ENCODE assay signal across 1 cellular context in the genomic region with DNA sequence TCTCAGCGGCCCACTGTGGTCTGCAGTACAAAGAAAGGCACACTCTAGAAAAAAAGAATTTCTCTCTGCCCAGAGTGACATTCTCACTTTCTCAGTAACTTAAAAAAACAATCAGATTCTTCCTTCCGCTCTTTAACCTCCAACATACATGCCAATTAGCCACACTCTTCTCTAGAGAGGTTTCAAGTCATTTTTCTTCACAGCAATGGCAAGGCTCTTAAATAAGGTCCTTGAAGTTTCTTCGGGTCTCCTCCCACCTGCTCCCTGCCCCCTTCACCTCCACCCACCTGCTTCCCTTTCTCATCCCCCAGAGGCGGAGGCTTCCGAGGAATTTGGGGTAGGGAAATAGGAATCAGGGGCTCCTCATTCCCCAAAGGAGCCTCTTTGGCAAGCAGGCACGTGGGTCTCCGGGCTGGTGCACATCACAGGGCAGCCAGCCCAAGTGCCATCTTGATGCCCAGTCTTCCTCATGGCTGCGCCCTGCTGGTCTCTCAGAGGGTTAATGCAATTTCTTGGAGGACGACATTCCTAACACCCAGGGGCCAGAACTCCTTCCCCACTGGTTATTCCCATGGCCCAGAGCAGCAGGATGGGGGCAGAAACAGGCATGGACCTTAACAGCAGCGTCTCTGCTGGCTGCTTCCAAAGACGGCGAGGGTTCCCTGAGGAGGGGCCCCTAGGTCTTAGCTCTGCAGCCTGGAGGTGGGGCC.
TF ChIP-seq lines count a peak whose summit lies in the region.

No MANE protein-coding gene starts in this region.

TF ChIP-seq in Ishikawa, 13 proteins besides CTCF, POLR2A, EP300 and RAD21 (continued from another document):
- TF ChIP-seq, protein P1, sequence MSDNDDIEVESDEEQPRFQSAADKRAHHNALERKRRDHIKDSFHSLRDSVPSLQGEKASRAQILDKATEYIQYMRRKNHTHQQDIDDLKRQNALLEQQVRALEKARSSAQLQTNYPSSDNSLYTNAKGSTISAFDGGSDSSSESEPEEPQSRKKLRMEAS (IDR thresholded peaks at IDR 0.05): peak; percentile 78
- TF ChIP-seq, protein P2, sequence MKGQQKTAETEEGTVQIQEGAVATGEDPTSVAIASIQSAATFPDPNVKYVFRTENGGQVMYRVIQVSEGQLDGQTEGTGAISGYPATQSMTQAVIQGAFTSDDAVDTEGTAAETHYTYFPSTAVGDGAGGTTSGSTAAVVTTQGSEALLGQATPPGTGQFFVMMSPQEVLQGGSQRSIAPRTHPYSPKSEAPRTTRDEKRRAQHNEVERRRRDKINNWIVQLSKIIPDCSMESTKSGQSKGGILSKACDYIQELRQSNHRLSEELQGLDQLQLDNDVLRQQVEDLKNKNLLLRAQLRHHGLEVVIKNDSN (IDR thresholded peaks at IDR 0.05): 0 out of 2 replicates have a peak, but pooled peaks have one; percentile 39
TF ChIP-seq in Ishikawa: peak in this region for 8.
